27 cellular contexts compared by ENCODE assay signal in genomic region chr14:49449749-49450148, GRCh38.
"Had no signal": no experiment of that assay in that cellular context is flagged by ENCODE, and none has a peak within 500 bp of the region (broad histone marks: within the 10 kb centered on the region; RNA-seq: fewer than 3 reads in every experiment).

No MANE protein-coding gene starts in this region.

- DNase-seq: activated CD4-positive, alpha-beta memory T cell treated with anti-CD3 and anti-CD28 coated beads for 36 hours; activated CD4-positive, alpha-beta T cell treated with anti-CD3 and anti-CD28 coated beads for 36 hours; activated CD4-positive, alpha-beta T cell treated with anti-CD3 and anti-CD28 coated beads, Interleukin-2, amount 10 ng/mL, durations not matched to agents 24 days and 14 days; activated CD4-positive, CD25-positive, alpha-beta regulatory T cell; activated CD4-positive, CD25-positive, alpha-beta regulatory T cell treated with anti-CD3 and anti-CD28 coated beads, Interleukin-2, amount 50 U/mL, for 72 hours; activated CD8-positive, alpha-beta memory T cell treated with anti-CD3 and anti-CD28 coated beads, Interleukin-2, amount 10 ng/mL, durations not matched to agents 7 days and 5 days; activated CD8-positive, alpha-beta memory T cell treated with anti-CD3 and anti-CD28 coated beads, Interleukin-2, amount 50 U/mL, for 4 hours; activated CD8-positive, alpha-beta T cell treated with anti-CD3 and anti-CD28 coated beads, Interleukin-2, amount 10 ng/mL, durations not matched to agents 7 days and 5 days; activated effector memory CD4-positive, alpha-beta T cell treated with anti-CD3 and anti-CD28 coated beads, Interleukin-2, amount 50 U/mL, for 16 hours; activated naive CD4-positive, alpha-beta T cell treated with anti-CD3 and anti-CD28 coated beads for 36 hours; activated naive CD8-positive, alpha-beta T cell treated with anti-CD3 and anti-CD28 coated beads for 36 hours; activated naive CD8-positive, alpha-beta T cell treated with anti-CD3 and anti-CD28 coated beads, Interleukin-2, amount 50 U/mL, for 24 hours; activated T-cell treated with anti-CD3 and anti-CD28 coated beads, Interleukin-2, amount 50 U/mL, for 1 hour; activated T-cell treated with anti-CD3 and anti-CD28 coated beads, Interleukin-2, amount 50 U/mL, for 48 hours; central memory CD4-positive, alpha-beta T cell; cerebellar nuclear complex; colonic mucosa; effector CD8-positive, alpha-beta T cell; foreskin keratinocyte; gastrocnemius medialis; glutamatergic neuron; heart left ventricle; T-helper 2 cell had no signal

- ATAC-seq: activated CD4-positive, alpha-beta T cell treated with anti-CD3 and anti-CD28 coated beads for 36 hours; activated CD8-positive, alpha-beta memory T cell treated with anti-CD3 and anti-CD28 coated beads, Interleukin-2, amount 10 ng/mL, durations not matched to agents 7 days and 5 days; activated CD8-positive, alpha-beta T cell treated with anti-CD3 and anti-CD28 coated beads, Interleukin-2, amount 10 ng/mL, durations not matched to agents 7 days and 5 days; activated naive CD8-positive, alpha-beta T cell treated with anti-CD3 and anti-CD28 coated beads, Interleukin-2, amount 50 U/mL, for 24 hours; esophagus mucosa; foreskin keratinocyte; gastrocnemius medialis; heart left ventricle had no signal

- H3K4me3 ChIP-seq: ascending aorta, breast epithelium, cardiac muscle cell, colonic mucosa, gastrocnemius medialis, heart left ventricle had no signal

- H3K36me3 ChIP-seq: ascending aorta, breast epithelium, cardiac muscle cell, colonic mucosa, gastrocnemius medialis, heart left ventricle had no signal

- H3K4me1 ChIP-seq: ascending aorta, breast epithelium, colonic mucosa, foreskin keratinocyte, gastrocnemius medialis, heart left ventricle had no signal

- H3K27me3 ChIP-seq: ascending aorta, breast epithelium, cardiac muscle cell, colonic mucosa, foreskin keratinocyte, gastrocnemius medialis, heart left ventricle had no signal

- H3K9me3 ChIP-seq: ascending aorta, colonic mucosa, gastrocnemius medialis had no signal
